Comparison of ENCODE assay signal across 18 cellular contexts in genomic region chr19:5218963-5219530, GRCh38.
DNase-seq lines count a peak whose midpoint lies in the region; ATAC-seq and TF ChIP-seq lines count a peak whose summit lies in the region.
"Had no signal": no experiment of that assay in that cellular context is flagged by ENCODE, and none has a peak within 500 bp of the region (broad histone marks: within the 10 kb centered on the region; RNA-seq: fewer than 3 reads in every experiment).

No MANE protein-coding gene starts in this region.

- H3K4me3 Mint-ChIP-seq in endodermal cell = no peak overlapping the region
- H3K4me3 Mint-ChIP-seq: CD14-positive monocyte; CD4-positive, alpha-beta memory T cell; HFFc6 had no signal

- no peak overlapping the region for H2BK120ac ChIP-seq in IMR-90 (ENCODE audit: low read depth, low read length)

- H3K9me2 ChIP-seq in GM23248 (ENCODE audit: insufficient read depth) = no peaks in the 10 kb centered on the region

- no peak for TF ChIP-seq POLR2A in IMR-90 (IDR thresholded peaks at IDR 0.05; ENCODE audit: low read depth, low read length)

- TSS peak; percentile 11 for BruUV-seq in IMR-90 (replicated peaks; lab: Mats Ljungman, UMichigan)

- H3K9ac ChIP-seq in IMR-90 (ENCODE audit: low read depth, low read length) = no peak overlapping the region
- no peak overlapping the region for H3K9ac ChIP-seq in endodermal cell (ENCODE audit: extremely low read depth, low read length, poor library complexity, severe bottlenecking)
- no peak overlapping the region for H3K9ac ChIP-seq in GM23248
- H3K9ac ChIP-seq: BLaER1 had no signal

- no peaks in the 10 kb centered on the region for H3K4me1 Mint-ChIP-seq in endodermal cell
- H3K4me1 Mint-ChIP-seq: CD4-positive, alpha-beta memory T cell had no signal

- H3K27ac ChIP-seq in IMR-90 (ENCODE audit: insufficient read depth, low read length) (no peak overlapping the region), endodermal cell (ENCODE audit: low read depth, low read length) (no peak overlapping the region), GM23248 (no peak overlapping the region)
- H3K27ac ChIP-seq: BLaER1, HL-60 had no signal

- H3K9me1 ChIP-seq in IMR-90 (ENCODE audit: insufficient read depth, low read length) = peaks cover 6% of the 10 kb centered on the region

- H3K23ac ChIP-seq in IMR-90 (ENCODE audit: low read depth, low read length) = no peak overlapping the region

- no peak for TF ChIP-seq RAD21 in IMR-90 (IDR thresholded peaks at IDR 0.05; ENCODE audit: low read length)

- H3K79me2 ChIP-seq in GM23248 (ENCODE audit: insufficient read depth) = no peaks in the 10 kb centered on the region

- H3K36me3 ChIP-seq in H7 (replicated peaks; ENCODE audit: control insufficient read depth, insufficient read depth, low read length) (peaks cover 57% of the 10 kb centered on the region), IMR-90 (ENCODE audit: control insufficient read depth, insufficient read depth, low read length) (peaks cover 78% of the 10 kb centered on the region), endodermal cell (ENCODE audit: control insufficient read depth, insufficient read depth, low read length) (peaks cover 77% of the 10 kb centered on the region), GM23248 (ENCODE audit: low read depth) (peaks cover 41% of the 10 kb centered on the region)

- 100% methylated on average over 1 of the region's 8 CpGs; no CpG with 5 or more reads in 1 of the 2 experiments for WGBS in IMR-90 (ENCODE audit: extremely low coverage in 2 of 2, insufficient read length in 1 of 2), 2 experiments
- WGBS in endodermal cell (ENCODE audit: insufficient coverage in 1 of 2, insufficient read length in 1 of 2), 2 experiments = 95% methylated on average over 5 to 8 of the region's 8 CpGs
- WGBS in GM23248 (ENCODE audit: low coverage in 1 of 2, low lambda C conversion rate in 2 of 2, missing lambda C conversion rate in 2 of 2), 2 experiments = 83 to 84% methylated on average over 8 of the region's 8 CpGs

- CTCF ChIA-PET in IMR-90 (lab: Yijun Ruan, JAX) = no interaction called here

- H2BK15ac ChIP-seq in IMR-90 (ENCODE audit: low read depth, low read length) = no peak overlapping the region

- ATAC-seq in IMR-90 (ENCODE audit: low read depth) = no peak

- no peak overlapping the region for H3K14ac ChIP-seq in IMR-90 (replicated peaks; ENCODE audit: low read depth, low read length)

- H4K8ac ChIP-seq in IMR-90 (ENCODE audit: low read depth in 2 of 2, low read length in 2 of 2) = no peak overlapping the region

- H3F3A ChIP-seq in GM23248 (ENCODE audit: insufficient read depth) = no peaks in the 10 kb centered on the region

- dilution Hi-C loops in IMR-90 (cut with HindIII; ENCODE audit: low sequenced_read_pairs, unreplicated experiment) = no loop called here

- H3K18ac ChIP-seq in IMR-90 (ENCODE audit: low read depth, low read length) = no peak overlapping the region

- no peak overlapping the region for H2BK5ac ChIP-seq in IMR-90 (ENCODE audit: low read depth, low read length, poor library complexity, severe bottlenecking)

- H3K27me3 Mint-ChIP-seq in endodermal cell (ENCODE audit: insufficient read depth) = no peaks in the 10 kb centered on the region

- no peak overlapping the region for H4K91ac ChIP-seq in IMR-90 (ENCODE audit: insufficient read depth, low read depth, low read length)

- H3K56ac ChIP-seq in IMR-90 (ENCODE audit: extremely low read depth, insufficient read depth, low read length) = no peak overlapping the region

- no peaks in the 10 kb centered on the region for H4K20me1 ChIP-seq in IMR-90 (ENCODE audit: insufficient read depth, low read length)
- H4K20me1 ChIP-seq in GM23248 (ENCODE audit: insufficient read depth) = no peaks in the 10 kb centered on the region
- H4K20me1 ChIP-seq: BLaER1 had no signal

- no peaks in the 10 kb centered on the region for H3K9me3 ChIP-seq in IMR-90 (ENCODE audit: control insufficient read depth, insufficient read depth, low read length)
- H3K9me3 ChIP-seq in endodermal cell (ENCODE audit: control insufficient read depth, low read length) = no peaks in the 10 kb centered on the region
- no peaks in the 10 kb centered on the region for H3K9me3 ChIP-seq in GM23248 (ENCODE audit: low read depth)
- H3K9me3 ChIP-seq: BLaER1, HAP-1 had no signal

- in situ Hi-C loops in IMR-90 (cut with MboI; ENCODE audit: low sequenced_read_pairs) (no loop called here), GM23248 (cut with MboI) (no loop called here)

- no peak overlapping the region for H2AK5ac ChIP-seq in IMR-90 (ENCODE audit: low read depth, low read length)

- TF ChIP-seq CTCF in IMR-90 (conservative IDR thresholded peaks at IDR 0.05; ENCODE audit: low read depth, low read length) (no peak), endodermal cell (conservative IDR thresholded peaks at IDR 0.05) (no peak)

- POLR2A ChIA-PET in IMR-90 (lab: Charles Lee; ENCODE audit: unreplicated experiment) = no interaction called here

- H3K27ac Mint-ChIP-seq in endodermal cell = peak overlapping the region; percentile 67
- H3K27ac Mint-ChIP-seq: CD4-positive, alpha-beta memory T cell; HFFc6; IgD-negative memory B cell had no signal

- H3K4me3 ChIP-seq in H7 (ENCODE audit: insufficient read depth, low read depth, low read length) = no peak overlapping the region
- no peak overlapping the region for H3K4me3 ChIP-seq in IMR-90 (ENCODE audit: insufficient read depth, low read depth, low read length)
- H3K4me3 ChIP-seq in endodermal cell (ENCODE audit: low read length) = no peak overlapping the region
- no peak overlapping the region for H3K4me3 ChIP-seq in GM23248
- H3K4me3 ChIP-seq: BLaER1, HAP-1 had no signal

- H3K4me1 ChIP-seq in IMR-90 (ENCODE audit: control insufficient read depth, insufficient read depth, low read length) (no peaks in the 10 kb centered on the region), endodermal cell (ENCODE audit: control insufficient read depth, insufficient read depth, low read length) (no peaks in the 10 kb centered on the region), GM23248 (ENCODE audit: insufficient read depth) (no peaks in the 10 kb centered on the region)
- H3K4me1 ChIP-seq: HAP-1 had no signal

- H3K4ac ChIP-seq in IMR-90 (ENCODE audit: low read depth, low read length) = no peak overlapping the region

- no peak overlapping the region for H2BK20ac ChIP-seq in IMR-90 (ENCODE audit: low read depth, low read length)

- intact Hi-C loops in IMR-90 (cut with micrococcal nuclease) = no loop called here

- no peak overlapping the region for H4K5ac ChIP-seq in IMR-90 (ENCODE audit: low read depth, low read length)

- DNase-seq in H7 (peak; percentile 22), IMR-90 (no peak), endodermal cell (no peak), AG08396 (ENCODE audit: low spot score) (no peak), GM23248 (no peak)
- DNase-seq in activated CD4-positive, alpha-beta T cell treated with anti-CD3 and anti-CD28 coated beads, Interleukin-2, amount 50 U/mL, for 1 hour = no peak
- DNase-seq: CD4-positive, alpha-beta memory T cell; DMS153; DMS79; GDM1; GOT3; HFFc6; KG1 had no signal

- H3K4me2 ChIP-seq in IMR-90 (ENCODE audit: low read depth, low read length) (no peak overlapping the region), GM23248 (ENCODE audit: unreplicated experiment) (no peak overlapping the region)
- H3K4me2 ChIP-seq: BLaER1 had no signal

- H2AFZ ChIP-seq in IMR-90 (replicated peaks; ENCODE audit: low read length, poor library complexity) (no peak overlapping the region), GM23248 (no peak overlapping the region)

- H3K9me3 Mint-ChIP-seq in endodermal cell = peaks cover 3% of the 10 kb centered on the region
- H3K9me3 Mint-ChIP-seq: HFFc6, IgD-negative memory B cell had no signal

- H2AK9ac ChIP-seq in IMR-90 (replicated peaks; ENCODE audit: low read depth, low read length, poor library complexity) = no peak overlapping the region

- H3K79me1 ChIP-seq in IMR-90 (ENCODE audit: low read depth in 1 of 2, low read length in 2 of 2) = no peaks in the 10 kb centered on the region

- no peaks in the 10 kb centered on the region for H3K27me3 ChIP-seq in H7 (ENCODE audit: control insufficient read depth, insufficient read depth, low read length)
- no peaks in the 10 kb centered on the region for H3K27me3 ChIP-seq in IMR-90 (ENCODE audit: control insufficient read depth, insufficient read depth, low read length)
- H3K27me3 ChIP-seq in endodermal cell (ENCODE audit: control insufficient read depth, insufficient read depth, low read length, poor library complexity, severe bottlenecking) = no peaks in the 10 kb centered on the region
- H3K27me3 ChIP-seq in GM23248 (replicated peaks; ENCODE audit: insufficient read depth) = no peaks in the 10 kb centered on the region
- H3K27me3 ChIP-seq: BLaER1 had no signal

- H3K36me3 Mint-ChIP-seq in endodermal cell (ENCODE audit: low read depth) = peaks cover 83% of the 10 kb centered on the region
- H3K36me3 Mint-ChIP-seq: CD14-positive monocyte; CD4-positive, alpha-beta memory T cell; IgD-negative memory B cell had no signal

TF ChIP-seq in IMR-90, 13 proteins besides CTCF, POLR2A, EP300 and RAD21:
- no peak for TF ChIP-seq MXI1 (IDR thresholded peaks at IDR 0.05; ENCODE audit: borderline replicate concordance, low read depth, low read length)
- TF ChIP-seq, protein P1, sequence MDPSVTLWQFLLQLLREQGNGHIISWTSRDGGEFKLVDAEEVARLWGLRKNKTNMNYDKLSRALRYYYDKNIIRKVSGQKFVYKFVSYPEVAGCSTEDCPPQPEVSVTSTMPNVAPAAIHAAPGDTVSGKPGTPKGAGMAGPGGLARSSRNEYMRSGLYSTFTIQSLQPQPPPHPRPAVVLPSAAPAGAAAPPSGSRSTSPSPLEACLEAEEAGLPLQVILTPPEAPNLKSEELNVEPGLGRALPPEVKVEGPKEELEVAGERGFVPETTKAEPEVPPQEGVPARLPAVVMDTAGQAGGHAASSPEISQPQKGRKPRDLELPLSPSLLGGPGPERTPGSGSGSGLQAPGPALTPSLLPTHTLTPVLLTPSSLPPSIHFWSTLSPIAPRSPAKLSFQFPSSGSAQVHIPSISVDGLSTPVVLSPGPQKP (IDR thresholded peaks at IDR 0.05; ENCODE audit: borderline replicate concordance, low read depth, low read length) = no peak
- no peak for TF ChIP-seq BHLHE40 (IDR thresholded peaks at IDR 0.05; ENCODE audit: low read depth, low read length)
- no peak for TF ChIP-seq MAFK (IDR thresholded peaks at IDR 0.05; ENCODE audit: low read depth, low read length)
- no peak for TF ChIP-seq USF2 (IDR thresholded peaks at IDR 0.05; ENCODE audit: low read depth, low read length)
- no peak for TF ChIP-seq CEBPB (IDR thresholded peaks at IDR 0.05; ENCODE audit: low read depth, low read length)
